18 cellular contexts compared by ENCODE assay signal in the genomic region with DNA sequence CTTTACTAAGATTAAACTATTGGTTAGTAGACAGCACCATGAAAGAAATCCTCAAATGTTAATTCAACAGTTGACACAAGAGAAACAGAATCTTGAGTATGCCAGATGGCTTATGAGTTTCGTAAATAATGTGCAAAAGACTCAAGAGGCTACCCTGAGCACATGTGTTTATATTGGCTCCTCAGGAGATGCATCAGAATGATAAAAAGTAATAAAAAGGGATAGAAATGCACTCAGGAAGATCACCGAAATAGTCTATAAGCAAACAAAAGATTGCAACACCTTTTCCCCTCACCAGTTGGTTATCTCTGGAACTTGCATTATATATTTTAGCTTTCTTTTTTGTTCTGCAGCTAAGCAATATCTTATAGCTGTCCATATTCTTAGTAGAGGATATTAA.
"Had no signal": no experiment of that assay in that cellular context is flagged by ENCODE, and none has a peak within 500 bp of the region (broad histone marks: within the 10 kb centered on the region; RNA-seq: fewer than 3 reads in every experiment).

No MANE protein-coding gene starts in this region.

- FAIRE-seq: endometrium had no signal

- H3K27ac Mint-ChIP-seq: brain had no signal

- H3K36me3 ChIP-seq: lower lobe of right lung, transverse colon had no signal

- H3K4me3 ChIP-seq: lower lobe of right lung, smooth muscle cell, transverse colon had no signal

- H3K79me2 ChIP-seq: parathyroid adenoma had no signal

- H3K4me1 ChIP-seq: lower lobe of right lung, parathyroid adenoma, transverse colon had no signal

- H3K9me3 Mint-ChIP-seq: brain had no signal

- H3K4me3 Mint-ChIP-seq: brain had no signal

- H3K27me3 Mint-ChIP-seq: brain had no signal

- H3K9me3 ChIP-seq: lower lobe of right lung, transverse colon had no signal

- H3K4me2 ChIP-seq: smooth muscle cell had no signal

- H2AFZ ChIP-seq: parathyroid adenoma had no signal

- H3K9ac ChIP-seq: parathyroid adenoma had no signal

- ATAC-seq: activated CD4-positive, CD25-positive, alpha-beta regulatory T cell treated with anti-CD3 and anti-CD28 coated beads, Interleukin-2, amount 50 U/mL, for 24 hours; esophagus mucosa; lower lobe of right lung had no signal

- H3K27me3 ChIP-seq: transverse colon had no signal

- DNase-seq: activated CD4-positive, alpha-beta T cell treated with anti-CD3 and anti-CD28 coated beads, Interleukin-2, amount 50 U/mL, for 4 hours; activated naive CD4-positive, alpha-beta T cell treated with anti-CD3 and anti-CD28 coated beads, Interleukin-2, amount 50 U/mL, for 16 hours; activated T-cell treated with anti-CD3 and anti-CD28 coated beads, Interleukin-2, amount 50 U/mL, for 1 hour; amygdala; cerebellar nuclear complex; hippocampal formation; lower lobe of right lung; midbrain; retina; stimulated activated naive CD4-positive, alpha-beta T cell; substantia nigra; transverse colon had no signal

- H3K4me1 Mint-ChIP-seq: brain had no signal

- H3K27ac ChIP-seq: lower lobe of right lung, parathyroid adenoma, transverse colon had no signal
